ENCODE assay signal across 13 cellular contexts in the genomic region with DNA sequence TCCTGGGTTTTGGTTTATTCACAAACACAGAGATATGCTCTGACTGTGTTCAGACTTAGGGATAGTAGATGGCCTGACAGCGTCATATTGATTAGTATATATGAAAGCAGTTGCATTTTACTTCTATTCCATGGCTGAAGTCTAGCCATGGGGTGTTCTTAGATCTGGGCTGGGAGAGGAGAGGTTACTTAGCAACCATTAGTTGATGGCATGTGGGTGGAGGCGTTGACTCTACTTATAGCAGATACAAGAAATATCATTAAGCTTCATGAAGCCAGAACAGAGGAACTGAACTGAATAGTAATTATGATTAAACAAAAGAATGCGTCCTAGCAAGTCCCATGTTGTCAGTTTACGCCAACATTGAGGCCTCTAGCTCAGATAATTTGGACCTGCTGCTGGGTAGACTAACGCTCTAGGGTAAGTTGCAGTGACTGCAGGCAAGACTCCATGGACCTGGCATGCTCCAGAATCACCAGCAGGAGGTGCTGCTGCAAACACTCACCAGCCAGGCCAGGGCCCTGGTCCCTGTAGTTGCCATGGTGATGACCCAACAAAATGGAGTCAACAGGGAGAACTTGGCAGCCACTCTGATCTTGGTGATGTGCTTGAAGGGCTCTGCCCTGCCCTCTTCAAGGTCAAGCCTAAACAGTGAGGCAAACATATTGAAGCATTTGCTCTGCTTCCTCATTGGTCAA.
DNase-seq lines count a peak whose midpoint lies in the region; FAIRE-seq and TF ChIP-seq lines count a peak whose summit lies in the region.
"Had no signal": no experiment of that assay in that cellular context is flagged by ENCODE, and none has a peak within 500 bp of the region (broad histone marks: within the 10 kb centered on the region; RNA-seq: fewer than 3 reads in every experiment).

No MANE protein-coding gene starts in this region.

- H3K4me1 ChIP-seq in H1 (replicated peaks in 1 of 4; ENCODE audit: control insufficient read depth in 3 of 4, insufficient read depth in 4 of 4, low read length in 3 of 4) = no peaks in the 10 kb centered on the region
- H3K4me1 ChIP-seq in tibial nerve = no peaks in the 10 kb centered on the region
- H3K4me1 ChIP-seq: gastroesophageal sphincter had no signal

- H2BK5ac ChIP-seq in H1 (ENCODE audit: low read depth, low read length) = no peak overlapping the region

- H2BK120ac ChIP-seq in H1 (replicated peaks; ENCODE audit: low read depth, low read length) = no peak overlapping the region

- no peak overlapping the region for H2BK15ac ChIP-seq in H1 (ENCODE audit: low read length)

- peaks cover 2% of the 10 kb centered on the region; the same call in 1 of the 2 replicates for H3K23me2 ChIP-seq in H1 (ENCODE audit: low read depth, low read length)

- H4K5ac ChIP-seq in H1 (ENCODE audit: insufficient read length, low read depth, low read length) = no peak overlapping the region

- peaks cover 0 to 1% of the 10 kb centered on the region in 2 experiments for H4K20me1 ChIP-seq in H1 (replicated peaks in 1 of 2; ENCODE audit: control insufficient read depth in 1 of 2, insufficient read depth in 2 of 2, low read length in 2 of 2)

- peak; percentile 28 for FAIRE-seq in H1 (lab: Jason Lieb, UNC)
- FAIRE-seq: astrocyte had no signal

- H3K18ac ChIP-seq in H1 (ENCODE audit: extremely low read depth, low read length) = no peak overlapping the region

- H2BK12ac ChIP-seq in H1 (ENCODE audit: low read depth, low read length) = no peak overlapping the region

- peak; percentile 80 for TF ChIP-seq RAD21 in H1 (IDR thresholded peaks at IDR 0.05 in 1 of 2, conservative IDR thresholded peaks at IDR 0.05 in 1 of 2; ENCODE audit: low read depth in 2 of 2, low read length in 2 of 2)

- DNase-seq in NCI-H526 (lab: John Stamatoyannopoulos, UW) (peak; percentile 14 to 37), NCI-H526 treated with DMSO at 0.1 percent for 48 hours (lab: John Stamatoyannopoulos, UW) (no peak), NCI-H1694 (lab: John Stamatoyannopoulos, UW) (peak; percentile 38), H1 (ENCODE audit: low read depth in 1 of 2, low spot score in 2 of 2) (peak; percentile 29 to 71), retinal pigment epithelial cell (ENCODE audit: low read depth) (no peak), HK-2 (ENCODE audit: unreplicated experiment) (no peak), tibial nerve (ENCODE audit: low spot score in 2 of 2) (no peak)
- no peak for DNase-seq in effector CD4-positive, alpha-beta T cell
- DNase-seq: activated CD8-positive, alpha-beta memory T cell treated with anti-CD3 and anti-CD28 coated beads for 24 hours; HCEC 1CT; natural killer cell had no signal

- TF ChIP-seq CTCF in H1 (IDR thresholded peaks at IDR 0.05; ENCODE audit: control extremely low read depth in 1 of 3, insufficient read depth in 1 of 3, low read depth in 1 of 3, low read length in 3 of 3) (peak; percentile 74 to 95 (median 90)), retinal pigment epithelial cell (conservative IDR thresholded peaks at IDR 0.05; ENCODE audit: low read depth, low read length) (peak; percentile 39), tibial nerve (IDR thresholded peaks at IDR 0.05) (no peak)

- 0 out of 2 replicates have a peak overlapping the region, but pooled peaks have one; percentile 38 for H3K27ac ChIP-seq in H1 (ENCODE audit: low read depth, low read length)
- no peak overlapping the region for H3K27ac ChIP-seq in tibial nerve
- H3K27ac ChIP-seq: gastroesophageal sphincter had no signal

- no peaks in the 10 kb centered on the region for H3K79me2 ChIP-seq in H1 (ENCODE audit: control insufficient read depth in 1 of 2, insufficient read depth in 2 of 2, low read length in 2 of 2)

- TF ChIP-seq POLR2A in H1 (IDR thresholded peaks at IDR 0.05; ENCODE audit: control extremely low read depth in 1 of 2, low read depth in 2 of 2, low read length in 2 of 2) (no peak), tibial nerve (IDR thresholded peaks at IDR 0.05) (no peak)

- H3K9ac ChIP-seq in H1 (replicated peaks in 1 of 4; ENCODE audit: extremely low read depth in 1 of 4, low read depth in 3 of 4, low read length in 3 of 4) = no peak overlapping the region

- H4K8ac ChIP-seq in H1 (ENCODE audit: extremely low read depth, insufficient read depth, low read length) = no peak overlapping the region

- no peak overlapping the region for H3K14ac ChIP-seq in H1 (ENCODE audit: insufficient read length)

- TF ChIP-seq EP300 in H1 (IDR thresholded peaks at IDR 0.05; ENCODE audit: borderline replicate concordance in 1 of 2, low read depth in 2 of 2, low read length in 2 of 2) (no peak), tibial nerve (IDR thresholded peaks at IDR 0.05) (no peak)

- no peak overlapping the region for H3K4ac ChIP-seq in H1 (replicated peaks; ENCODE audit: insufficient read length, low read depth, low read length)

- H3K27me3 ChIP-seq in H1 (replicated peaks in 1 of 4; ENCODE audit: control insufficient read depth in 3 of 4, extremely low read depth in 1 of 4, insufficient read depth in 3 of 4, low read length in 3 of 4) (no peaks in the 10 kb centered on the region), tibial nerve (no peaks in the 10 kb centered on the region)
- H3K27me3 ChIP-seq: gastroesophageal sphincter had no signal

- H3K79me1 ChIP-seq in H1 (ENCODE audit: low read depth, low read length) = no peaks in the 10 kb centered on the region

- H4K91ac ChIP-seq in H1 (replicated peaks; ENCODE audit: insufficient read length, low read length) = no peak overlapping the region

- H3K9me3 ChIP-seq in H1 (ENCODE audit: insufficient read depth in 2 of 2, low read depth in 1 of 2, low read length in 1 of 2) (peaks cover 9 to 12% of the 10 kb centered on the region in 2 experiments; a peak in 2 of 4 replicates), tibial nerve (peaks cover 0 to 10% (median 0%) of the 10 kb centered on the region in 4 donors)

- POLR2A ChIA-PET in H1 (lab: Charles Lee; ENCODE audit: partially characterized antibody) = no interaction called here

- no peaks in the 10 kb centered on the region for H3K36me3 ChIP-seq in H1 (ENCODE audit: control insufficient read depth in 2 of 4, insufficient read depth in 4 of 4, low read length in 3 of 4)
- H3K36me3 ChIP-seq in tibial nerve = no peaks in the 10 kb centered on the region
- H3K36me3 ChIP-seq: gastroesophageal sphincter had no signal

- no peak overlapping the region for H2BK20ac ChIP-seq in H1 (ENCODE audit: low read length)

- H2AFZ ChIP-seq in H1 (ENCODE audit: low read length) = no peak overlapping the region

- no peak overlapping the region for H3K4me3 ChIP-seq in H1 (ENCODE audit: extremely low read depth in 1 of 4, insufficient read depth in 2 of 4, low read depth in 3 of 4, low read length in 4 of 4)
- H3K4me3 ChIP-seq in retinal pigment epithelial cell (ENCODE audit: low read length) = no peak overlapping the region
- H3K4me3 ChIP-seq in tibial nerve = no peak overlapping the region
- H3K4me3 ChIP-seq: gastroesophageal sphincter had no signal

- CTCF ChIA-PET in H1 (lab: Charles Lee; ENCODE audit: partially characterized antibody) = interaction anchor here (0.6 to 3.2 kb wide), 19 partner anchors 11 to 479 kb away, joined by 3 to 13 read pairs (median 3); no protein-coding TSS in a partner anchor

- 68% methylated on average over 5 of the region's 5 CpGs; no CpG with 5 or more reads in 1 of the 2 experiments for WGBS in H1 (ENCODE audit: extremely low coverage in 1 of 2, insufficient coverage in 1 of 2, insufficient read length in 1 of 2, insufficient replicate concordance in 2 of 2, low coverage in 1 of 2, low lambda C conversion rate in 2 of 2, missing lambda C conversion rate in 1 of 2), 2 experiments
- 67 to 85% methylated on average over 5 of the region's 5 CpGs for WGBS in tibial nerve, 2 donors

- no peak overlapping the region for H3K23ac ChIP-seq in H1 (ENCODE audit: insufficient read length)

- H2AK5ac ChIP-seq in H1 (ENCODE audit: low read depth, low read length) = no peak overlapping the region

- H3K4me2 ChIP-seq in H1 (ENCODE audit: insufficient read depth in 1 of 2, low read depth in 2 of 2, low read length in 2 of 2) = no peak overlapping the region

- no peak overlapping the region for H3K56ac ChIP-seq in H1 (replicated peaks; ENCODE audit: insufficient read length, low read depth, low read length)

TF ChIP-seq in H1, 55 proteins besides CTCF, POLR2A, EP300 and RAD21:
- TF ChIP-seq GTF2F1 (IDR thresholded peaks at IDR 0.05; ENCODE audit: borderline replicate concordance, low read depth, low read length) = no peak
- TF ChIP-seq YY1 (IDR thresholded peaks at IDR 0.05; ENCODE audit: low read depth, low read length) = peak; percentile 80

Comparison
In these comparisons a context has a peak if more than half of its experiments do, and no peak if none do; other contexts are left out.
1. DNase-seq: peak in NCI-H526 (2 of 2), NCI-H1694 (single experiment) and H1 (2 of 2); none in NCI-H526 treated with DMSO at 0.1 percent for 48 hours (single experiment), retinal pigment epithelial cell (single experiment), HK-2 (single experiment), effector CD4-positive, alpha-beta T cell (single experiment) and tibial nerve (0 of 2).
2. CTCF ChIP-seq: peak in H1 (3 of 3) and retinal pigment epithelial cell (single experiment); none in tibial nerve (0 of 5).